ENCODE assay signal across 1 cellular context in the genomic region with DNA sequence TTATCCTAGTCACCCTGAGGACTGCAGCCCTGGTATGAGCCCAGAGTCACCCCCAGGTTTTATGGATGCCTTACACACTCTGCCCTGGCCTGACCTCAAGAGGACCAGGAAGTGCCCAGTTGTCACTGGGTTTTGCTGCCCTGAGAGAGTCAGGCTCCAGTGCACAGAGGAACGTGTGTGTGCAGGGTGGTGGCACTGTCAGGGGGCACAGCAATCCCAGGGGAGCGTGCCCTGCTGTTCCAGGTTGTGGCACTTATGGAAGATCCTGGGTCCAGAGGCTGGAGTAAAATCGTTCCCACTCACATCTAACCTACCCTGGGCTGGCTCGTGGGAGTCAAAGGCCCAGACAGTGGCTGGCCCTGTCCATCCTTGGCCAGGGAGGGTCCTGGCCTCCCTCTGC.
TF ChIP-seq lines count a peak whose summit lies in the region.

No MANE protein-coding gene starts in this region.

TF ChIP-seq in GM12878, 131 proteins besides CTCF, POLR2A, EP300 and RAD21:
- no peak for TF ChIP-seq STAT1 (conservative IDR thresholded peaks at IDR 0.05)
- no peak for TF ChIP-seq CREB1 (IDR thresholded peaks at IDR 0.05; ENCODE audit: low read depth)
- no peak for TF ChIP-seq CBX3 (IDR thresholded peaks at IDR 0.05; ENCODE audit: borderline replicate concordance, low read depth)
- TF ChIP-seq, protein P1, sequence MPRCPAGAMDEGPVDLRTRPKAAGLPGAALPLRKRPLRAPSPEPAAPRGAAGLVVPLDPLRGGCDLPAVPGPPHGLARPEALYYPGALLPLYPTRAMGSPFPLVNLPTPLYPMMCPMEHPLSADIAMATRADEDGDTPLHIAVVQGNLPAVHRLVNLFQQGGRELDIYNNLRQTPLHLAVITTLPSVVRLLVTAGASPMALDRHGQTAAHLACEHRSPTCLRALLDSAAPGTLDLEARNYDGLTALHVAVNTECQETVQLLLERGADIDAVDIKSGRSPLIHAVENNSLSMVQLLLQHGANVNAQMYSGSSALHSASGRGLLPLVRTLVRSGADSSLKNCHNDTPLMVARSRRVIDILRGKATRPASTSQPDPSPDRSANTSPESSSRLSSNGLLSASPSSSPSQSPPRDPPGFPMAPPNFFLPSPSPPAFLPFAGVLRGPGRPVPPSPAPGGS (IDR thresholded peaks at IDR 0.05; ENCODE audit: borderline replicate concordance, insufficient read depth, low read depth, low read length, poor library complexity, severe bottlenecking) = no peak
- TF ChIP-seq ASH2L (IDR thresholded peaks at IDR 0.05; ENCODE audit: borderline replicate concordance, low read depth) = no peak
